Comparison of ENCODE assay signal across 8 cellular contexts in the genomic region with DNA sequence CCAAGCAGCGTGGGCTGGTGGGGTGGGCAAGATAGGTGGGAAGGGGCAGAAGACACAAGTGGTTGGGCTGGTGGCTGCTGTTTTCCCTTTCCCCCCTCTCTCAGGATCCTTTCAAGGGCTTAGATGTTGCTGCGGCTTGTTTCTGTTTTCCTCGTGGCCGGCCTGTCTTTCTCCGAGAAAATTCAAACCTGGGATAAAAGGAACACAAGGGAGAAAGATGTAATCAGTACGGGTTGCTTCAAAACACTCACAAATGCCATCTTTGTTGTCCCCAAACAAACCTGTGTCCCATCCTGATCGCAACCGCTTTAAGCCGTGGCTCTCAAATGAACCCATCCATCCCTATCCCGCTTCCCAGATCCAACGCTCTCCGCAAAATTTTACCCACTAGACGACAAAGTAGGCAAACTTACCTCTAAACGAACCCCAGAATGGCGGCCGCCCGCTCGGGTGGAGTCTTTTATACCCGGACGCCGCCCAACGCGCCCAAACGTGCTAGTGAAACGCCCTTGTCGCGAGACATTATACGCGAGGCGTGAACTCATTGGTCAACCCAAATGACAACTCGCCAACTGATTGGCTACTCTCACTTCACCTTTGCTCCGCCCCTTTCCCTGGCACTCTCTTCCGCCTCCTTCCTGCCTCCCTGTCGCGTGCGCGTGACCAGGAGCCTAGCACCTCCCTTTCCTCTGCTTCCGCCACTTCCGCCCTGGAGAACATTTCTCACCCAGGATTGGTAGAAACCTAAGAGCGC. TPM values are rescaled to one million over a fixed set of nuclear protein-coding genes. Genes with fewer than 3 reads are reported as not detected.
DNase-seq lines count a peak whose midpoint lies in the region; ATAC-seq and TF ChIP-seq lines count a peak whose summit lies in the region.

A gene (minus strand): TSS at position 433 of the 754 bp plus-strand sequence. CDS start 7,299 bp downstream, outside the sequence.

- H3K4me3 ChIP-seq in CD8-positive, alpha-beta memory T cell (ENCODE audit: low read length): peak within 1 kb of the TSS; percentile 95
- peak within 1 kb of the TSS; percentile 79 for H3K4me3 ChIP-seq in lung

- TF ChIP-seq CTCF in lung (IDR thresholded peaks at IDR 0.05; ENCODE audit: control extremely low read depth, extremely low read depth): no peak

- peaks cover 19 to 71% (median 21%) of the 10 kb centered on the region in 3 donors for H3K36me3 Mint-ChIP-seq in CD8-positive, alpha-beta memory T cell

- peaks cover 42% of the 10 kb centered on the region for H3K36me3 ChIP-seq in CD8-positive, alpha-beta memory T cell (ENCODE audit: insufficient read depth, low read length)
- H3K36me3 ChIP-seq in lung (ENCODE audit: control insufficient read depth in 2 of 2, insufficient read depth in 2 of 2, low read length in 2 of 2): peaks cover 3 to 7% of the 10 kb centered on the region in 2 donors

- POLR2A ChIA-PET in CD8-positive, alpha-beta memory T cell (lab: Charles Lee): interaction anchor here (0.5 to 2.4 kb wide), 16 partner anchors 9 to 125 kb away, joined by 3 to 17 read pairs (median 6); a partner anchor contains a TSS

- H3K27ac Mint-ChIP-seq in CD8-positive, alpha-beta memory T cell: peak within 1 kb of the TSS; percentile 100

- 0% methylated on average over 40 of the region's 40 CpGs for WGBS in lung, 2 donors

- peaks cover 0 to 4% (median 2%) of the 10 kb centered on the region in 5 donors for H3K9me3 Mint-ChIP-seq in CD8-positive, alpha-beta memory T cell

- H3K27me3 ChIP-seq in CD8-positive, alpha-beta memory T cell (ENCODE audit: insufficient read depth, low read length, poor library complexity, severe bottlenecking): no peaks in the 10 kb centered on the region
- no peaks in the 10 kb centered on the region for H3K27me3 ChIP-seq in lung (ENCODE audit: control insufficient read depth, insufficient read depth)

- peak within 1 kb of the TSS; percentile 99 for H3K27ac ChIP-seq in CD8-positive, alpha-beta memory T cell (ENCODE audit: low read depth, low read length)
- H3K27ac ChIP-seq in lung (ENCODE audit: low read depth in 1 of 2, low read length in 1 of 2): peak within 1 kb of the TSS; percentile 98 to 100

- no peaks in the 10 kb centered on the region for H3K9me3 ChIP-seq in CD8-positive, alpha-beta memory T cell (ENCODE audit: low read length)
- no peaks in the 10 kb centered on the region for H3K9me3 ChIP-seq in lung (ENCODE audit: control insufficient read depth in 2 of 2, insufficient read depth in 1 of 2, low read length in 1 of 2)

- CTCF ChIA-PET in CD8-positive, alpha-beta memory T cell (lab: Charles Lee): interaction anchor here (1.0 to 2.2 kb wide), 6 partner anchors 56 to 134 kb away, joined by 3 to 10 read pairs (median 6); a partner anchor contains a TSS

- peaks cover 43% of the 10 kb centered on the region for H3K4me1 ChIP-seq in CD8-positive, alpha-beta memory T cell (ENCODE audit: insufficient read depth, low read length)
- peaks cover 0 to 16% of the 10 kb centered on the region in 2 donors for H3K4me1 ChIP-seq in lung (ENCODE audit: control insufficient read depth in 2 of 2, insufficient read depth in 2 of 2, low read length in 2 of 2)

- H3K27me3 Mint-ChIP-seq in CD8-positive, alpha-beta memory T cell: peaks cover 0 to 20% of the 10 kb centered on the region in 2 donors

- DNase-seq in CD8-positive, alpha-beta memory T cell: peak; percentile 95 to 100 (median 99)
- DNase-seq in HS-5 (ENCODE audit: low read depth): peak; percentile 100
- DNase-seq in NK-92 treated with Interleukin-12 subunit alpha and Interleukin-12 subunit beta, amount 100 ng/mL, for 24 hours (lab: John Stamatoyannopoulos, UW): peak; percentile 99
- DNase-seq in activated CD8-positive, alpha-beta memory T cell treated with anti-CD3 and anti-CD28 coated beads for 24 hours: peak; percentile 98
- peak; percentile 98 for DNase-seq in effector CD4-positive, alpha-beta T cell
- peak; percentile 99 for DNase-seq in lung (ENCODE audit: low spot score)
- peak; percentile 85 to 98 (median 96) for DNase-seq in stimulated activated CD4-positive, alpha-beta T cell treated with anti-CD3 and anti-CD28 coated beads, TNF-alpha, amount 100 ng/mL, for 4 hours (ENCODE audit: low read depth in 3 of 3)

- peaks cover 30 to 47% (median 45%) of the 10 kb centered on the region in 3 donors for H3K4me1 Mint-ChIP-seq in CD8-positive, alpha-beta memory T cell

- peak within 1 kb of the TSS; percentile 93 to 100 (median 99) for H3K4me3 Mint-ChIP-seq in CD8-positive, alpha-beta memory T cell

- ATAC-seq in GM19468 (IDR thresholded peaks at IDR 0.05; ENCODE audit: extremely low read depth, unreplicated experiment): peak; percentile 54
- peak; percentile 84 for ATAC-seq in lung (ENCODE audit: insufficient read depth, low FRiP score)

RNA-seq across cellular contexts. Expression of the gene that starts here (rescaled TPM):
- 100 to 1,000 TPM; 115 to 117 TPM for total RNA-seq in CD8-positive, alpha-beta memory T cell
- polyA plus RNA-seq in CD8-positive, alpha-beta memory T cell: 27.3 TPM
- 10 to 100 TPM; 36.9 to 73.4 TPM for total RNA-seq in lung
- 10 to 100 TPM; 21.5 to 22.1 TPM for polyA plus RNA-seq in lung

Comparison
In these comparisons a context has a peak if more than half of its experiments do, and no peak if none do; other contexts are left out.
1. Peak in every context shown above with its lines: DNase-seq, ATAC-seq, H3K4me3 ChIP-seq and H3K27ac ChIP-seq.